In the genomic region with DNA sequence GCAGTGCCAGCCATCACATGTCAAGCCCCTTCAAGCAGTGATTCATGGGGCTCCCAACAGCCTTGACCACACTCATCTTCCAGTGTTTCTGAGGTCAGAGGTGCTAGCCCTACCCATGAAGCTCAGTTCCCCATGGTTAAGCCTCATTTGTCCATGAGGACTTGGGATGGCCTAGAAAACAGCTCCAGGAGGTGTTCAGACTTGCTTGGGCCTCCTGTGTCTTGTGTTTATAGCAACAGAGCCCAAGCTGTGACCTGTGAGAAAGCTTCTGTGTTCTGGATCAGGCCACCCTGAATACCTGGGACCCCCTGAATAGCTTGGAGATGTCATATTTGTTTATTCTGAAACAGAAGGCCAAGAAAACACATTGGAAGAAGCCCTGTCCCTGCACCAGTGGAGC, we compare ENCODE assay signal across 20 cellular contexts. TPM values are rescaled to one million over a fixed set of nuclear protein-coding genes. Genes with fewer than 3 reads are reported as not detected.
"Had no signal": no experiment of that assay in that cellular context is flagged by ENCODE, and none has a peak within 500 bp of the region (broad histone marks: within the 10 kb centered on the region; RNA-seq: fewer than 3 reads in every experiment).

No MANE protein-coding gene starts in this region.

- H3K27me3 ChIP-seq: ascending aorta, colonic mucosa, esophagus squamous epithelium, pancreas, tibial nerve had no signal

- FAIRE-seq: pancreas had no signal

- H3K4me1 ChIP-seq: ascending aorta, colonic mucosa, pancreas had no signal

- H3K4me3 ChIP-seq: ascending aorta, colonic mucosa, esophagus squamous epithelium, pancreas, tibial nerve had no signal

- DNase-seq: activated CD4-positive, alpha-beta memory T cell treated with anti-CD3 and anti-CD28 coated beads for 36 hours; activated CD4-positive, alpha-beta T cell treated with anti-CD3 and anti-CD28 coated beads for 1 hour; activated CD8-positive, alpha-beta memory T cell treated with anti-CD3 and anti-CD28 coated beads, Interleukin-2, amount 10 ng/mL, durations not matched to agents 7 days and 5 days; activated naive CD4-positive, alpha-beta T cell treated with anti-CD3 and anti-CD28 coated beads, Interleukin-2, amount 10 ng/mL, durations not matched to agents 7 days and 5 days; activated T-cell treated with anti-CD3 and anti-CD28 coated beads, Interleukin-2, amount 50 U/mL, for 1 hour; caudate nucleus; colonic mucosa; effector CD4-positive, alpha-beta T cell; esophagus squamous epithelium; foreskin fibroblast; glutamatergic neuron; pancreas; stimulated activated CD4-positive, alpha-beta T cell treated with anti-CD3 and anti-CD28 coated beads, Interleukin-2, amount 100 ng/mL, for 48 hours; T-cell; T1000 had no signal

- H3K9me3 ChIP-seq: ascending aorta, colonic mucosa, esophagus squamous epithelium, pancreas had no signal

- H3K36me3 ChIP-seq: ascending aorta, colonic mucosa, esophagus squamous epithelium, pancreas, tibial nerve had no signal

- H3K27ac ChIP-seq: ascending aorta, colonic mucosa, esophagus squamous epithelium, pancreas, tibial nerve, VCaP had no signal

- ATAC-seq: activated CD8-positive, alpha-beta memory T cell treated with anti-CD3 and anti-CD28 coated beads, Interleukin-2, amount 10 ng/mL, durations not matched to agents 7 days and 5 days; pancreas; stimulated activated memory B cell treated with anti-CD40 and anti-IgM and Interleukin-4, amounts not matched to agents 10 μg/mL and 1 μg/mL and 100 μg/mL, for 72 hours; T-cell had no signal

RNA-seq across cellular contexts. Expression of gene LARP6, which starts 36.7 kb away (rescaled TPM):
- total RNA-seq: activated CD8-positive, alpha-beta memory T cell treated with anti-CD3 and anti-CD28 coated beads, Interleukin-2, amount 10 ng/mL, durations not matched to agents 7 days and 5 days; activated T-helper 2 cell treated with anti-CD3 and anti-CD28 coated beads, Interferon-gamma antibody, Interleukin-2, Interleukin-4, amounts not matched to agents 10 μg/mL and 5 μg/mL and 100 μg/mL, durations not matched to agents 14 hours and 24 hours and 36 hours had no signal
